1 cellular context compared by ENCODE assay signal in the genomic region with DNA sequence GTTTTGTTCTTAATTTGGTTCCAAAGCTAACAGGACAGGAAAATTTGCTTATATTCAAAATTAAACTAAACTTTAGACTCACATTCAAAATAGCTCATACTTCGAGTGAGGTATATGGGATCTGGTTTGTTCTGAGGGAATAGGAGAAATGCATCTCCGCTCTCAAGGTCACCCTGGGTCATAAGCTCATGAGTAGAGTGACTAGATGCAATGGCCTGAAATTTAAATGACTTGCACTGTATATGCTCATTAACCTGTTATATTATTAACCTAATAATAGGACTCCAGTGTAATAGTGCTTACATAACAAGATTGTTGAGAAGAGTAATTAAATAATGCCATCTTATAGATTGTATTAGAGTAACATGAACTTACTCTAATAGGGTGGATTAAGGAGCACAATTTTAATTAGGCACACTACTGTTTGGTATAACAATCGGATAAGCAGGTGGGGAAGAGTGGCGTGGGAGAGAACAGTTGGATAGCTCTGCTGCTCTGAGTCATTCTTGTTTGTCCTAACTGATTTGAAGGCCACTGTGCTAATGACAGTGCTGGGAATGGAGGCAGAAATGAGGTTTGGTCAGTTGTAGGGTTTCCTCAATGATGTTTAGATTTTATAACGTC.
TF ChIP-seq lines count a peak whose summit lies in the region.

No MANE protein-coding gene starts in this region.

TF ChIP-seq in endothelial cell of umbilical vein, 7 proteins besides CTCF, POLR2A, EP300 and RAD21:
- TF ChIP-seq, protein P1, sequence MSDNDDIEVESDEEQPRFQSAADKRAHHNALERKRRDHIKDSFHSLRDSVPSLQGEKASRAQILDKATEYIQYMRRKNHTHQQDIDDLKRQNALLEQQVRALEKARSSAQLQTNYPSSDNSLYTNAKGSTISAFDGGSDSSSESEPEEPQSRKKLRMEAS (IDR thresholded peaks at IDR 0.05; ENCODE audit: insufficient read depth, insufficient read length) = no peak
- peak; percentile 30 for TF ChIP-seq FOS (IDR thresholded peaks at IDR 0.05; ENCODE audit: borderline replicate concordance, insufficient read depth, low read length)
- TF ChIP-seq JUN (IDR thresholded peaks at IDR 0.05; ENCODE audit: borderline replicate concordance, insufficient read depth, insufficient read length, low read depth) = no peak
